Comparison of ENCODE assay signal across 2 cellular contexts in genomic region chr4:8488791-8489369, GRCh38.
TF ChIP-seq lines count a peak whose summit lies in the region.

No MANE protein-coding gene starts in this region.

TF ChIP-seq in HEK293, 187 proteins besides CTCF, POLR2A, EP300 and RAD21:
- TF ChIP-seq ZNF335 (tag by site-specific recombination; conservative IDR thresholded peaks at IDR 0.05) (no peak), ZFHX2 (tag by site-specific recombination; conservative IDR thresholded peaks at IDR 0.05) (peak; percentile 77), EGR2 (tag by site-specific recombination; IDR thresholded peaks at IDR 0.05; ENCODE audit: low read depth) (peak; percentile 79)

TF ChIP-seq in K562, 482 proteins besides CTCF, POLR2A, EP300 and RAD21:
- TF ChIP-seq, protein P1, sequence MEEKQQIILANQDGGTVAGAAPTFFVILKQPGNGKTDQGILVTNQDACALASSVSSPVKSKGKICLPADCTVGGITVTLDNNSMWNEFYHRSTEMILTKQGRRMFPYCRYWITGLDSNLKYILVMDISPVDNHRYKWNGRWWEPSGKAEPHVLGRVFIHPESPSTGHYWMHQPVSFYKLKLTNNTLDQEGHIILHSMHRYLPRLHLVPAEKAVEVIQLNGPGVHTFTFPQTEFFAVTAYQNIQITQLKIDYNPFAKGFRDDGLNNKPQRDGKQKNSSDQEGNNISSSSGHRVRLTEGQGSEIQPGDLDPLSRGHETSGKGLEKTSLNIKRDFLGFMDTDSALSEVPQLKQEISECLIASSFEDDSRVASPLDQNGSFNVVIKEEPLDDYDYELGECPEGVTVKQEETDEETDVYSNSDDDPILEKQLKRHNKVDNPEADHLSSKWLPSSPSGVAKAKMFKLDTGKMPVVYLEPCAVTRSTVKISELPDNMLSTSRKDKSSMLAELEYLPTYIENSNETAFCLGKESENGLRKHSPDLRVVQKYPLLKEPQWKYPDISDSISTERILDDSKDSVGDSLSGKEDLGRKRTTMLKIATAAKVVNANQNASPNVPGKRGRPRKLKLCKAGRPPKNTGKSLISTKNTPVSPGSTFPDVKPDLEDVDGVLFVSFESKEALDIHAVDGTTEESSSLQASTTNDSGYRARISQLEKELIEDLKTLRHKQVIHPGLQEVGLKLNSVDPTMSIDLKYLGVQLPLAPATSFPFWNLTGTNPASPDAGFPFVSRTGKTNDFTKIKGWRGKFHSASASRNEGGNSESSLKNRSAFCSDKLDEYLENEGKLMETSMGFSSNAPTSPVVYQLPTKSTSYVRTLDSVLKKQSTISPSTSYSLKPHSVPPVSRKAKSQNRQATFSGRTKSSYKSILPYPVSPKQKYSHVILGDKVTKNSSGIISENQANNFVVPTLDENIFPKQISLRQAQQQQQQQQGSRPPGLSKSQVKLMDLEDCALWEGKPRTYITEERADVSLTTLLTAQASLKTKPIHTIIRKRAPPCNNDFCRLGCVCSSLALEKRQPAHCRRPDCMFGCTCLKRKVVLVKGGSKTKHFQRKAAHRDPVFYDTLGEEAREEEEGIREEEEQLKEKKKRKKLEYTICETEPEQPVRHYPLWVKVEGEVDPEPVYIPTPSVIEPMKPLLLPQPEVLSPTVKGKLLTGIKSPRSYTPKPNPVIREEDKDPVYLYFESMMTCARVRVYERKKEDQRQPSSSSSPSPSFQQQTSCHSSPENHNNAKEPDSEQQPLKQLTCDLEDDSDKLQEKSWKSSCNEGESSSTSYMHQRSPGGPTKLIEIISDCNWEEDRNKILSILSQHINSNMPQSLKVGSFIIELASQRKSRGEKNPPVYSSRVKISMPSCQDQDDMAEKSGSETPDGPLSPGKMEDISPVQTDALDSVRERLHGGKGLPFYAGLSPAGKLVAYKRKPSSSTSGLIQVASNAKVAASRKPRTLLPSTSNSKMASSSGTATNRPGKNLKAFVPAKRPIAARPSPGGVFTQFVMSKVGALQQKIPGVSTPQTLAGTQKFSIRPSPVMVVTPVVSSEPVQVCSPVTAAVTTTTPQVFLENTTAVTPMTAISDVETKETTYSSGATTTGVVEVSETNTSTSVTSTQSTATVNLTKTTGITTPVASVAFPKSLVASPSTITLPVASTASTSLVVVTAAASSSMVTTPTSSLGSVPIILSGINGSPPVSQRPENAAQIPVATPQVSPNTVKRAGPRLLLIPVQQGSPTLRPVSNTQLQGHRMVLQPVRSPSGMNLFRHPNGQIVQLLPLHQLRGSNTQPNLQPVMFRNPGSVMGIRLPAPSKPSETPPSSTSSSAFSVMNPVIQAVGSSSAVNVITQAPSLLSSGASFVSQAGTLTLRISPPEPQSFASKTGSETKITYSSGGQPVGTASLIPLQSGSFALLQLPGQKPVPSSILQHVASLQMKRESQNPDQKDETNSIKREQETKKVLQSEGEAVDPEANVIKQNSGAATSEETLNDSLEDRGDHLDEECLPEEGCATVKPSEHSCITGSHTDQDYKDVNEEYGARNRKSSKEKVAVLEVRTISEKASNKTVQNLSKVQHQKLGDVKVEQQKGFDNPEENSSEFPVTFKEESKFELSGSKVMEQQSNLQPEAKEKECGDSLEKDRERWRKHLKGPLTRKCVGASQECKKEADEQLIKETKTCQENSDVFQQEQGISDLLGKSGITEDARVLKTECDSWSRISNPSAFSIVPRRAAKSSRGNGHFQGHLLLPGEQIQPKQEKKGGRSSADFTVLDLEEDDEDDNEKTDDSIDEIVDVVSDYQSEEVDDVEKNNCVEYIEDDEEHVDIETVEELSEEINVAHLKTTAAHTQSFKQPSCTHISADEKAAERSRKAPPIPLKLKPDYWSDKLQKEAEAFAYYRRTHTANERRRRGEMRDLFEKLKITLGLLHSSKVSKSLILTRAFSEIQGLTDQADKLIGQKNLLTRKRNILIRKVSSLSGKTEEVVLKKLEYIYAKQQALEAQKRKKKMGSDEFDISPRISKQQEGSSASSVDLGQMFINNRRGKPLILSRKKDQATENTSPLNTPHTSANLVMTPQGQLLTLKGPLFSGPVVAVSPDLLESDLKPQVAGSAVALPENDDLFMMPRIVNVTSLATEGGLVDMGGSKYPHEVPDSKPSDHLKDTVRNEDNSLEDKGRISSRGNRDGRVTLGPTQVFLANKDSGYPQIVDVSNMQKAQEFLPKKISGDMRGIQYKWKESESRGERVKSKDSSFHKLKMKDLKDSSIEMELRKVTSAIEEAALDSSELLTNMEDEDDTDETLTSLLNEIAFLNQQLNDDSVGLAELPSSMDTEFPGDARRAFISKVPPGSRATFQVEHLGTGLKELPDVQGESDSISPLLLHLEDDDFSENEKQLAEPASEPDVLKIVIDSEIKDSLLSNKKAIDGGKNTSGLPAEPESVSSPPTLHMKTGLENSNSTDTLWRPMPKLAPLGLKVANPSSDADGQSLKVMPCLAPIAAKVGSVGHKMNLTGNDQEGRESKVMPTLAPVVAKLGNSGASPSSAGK (IDR thresholded peaks at IDR 0.05), result peak; percentile 34; the same call in 1 of the 2 replicates
- TF ChIP-seq ZFP36 (IDR thresholded peaks at IDR 0.05; ENCODE audit: low read depth, low read length, partially characterized antibody), result peak; percentile 36
- 0 out of 2 replicates have a peak, but pooled peaks have one; percentile 15 for TF ChIP-seq CTBP1 (IDR thresholded peaks at IDR 0.05; ENCODE audit: borderline replicate concordance)
- peak; percentile 44; the same call in 1 of the 2 replicates for TF ChIP-seq RFX1 (IDR thresholded peaks at IDR 0.05)
- TF ChIP-seq ZC3H4 (CRISPR knock-in tag; IDR thresholded peaks at IDR 0.05; ENCODE audit: borderline replicate concordance), result no peak
- no peak for TF ChIP-seq FOXP4 (CRISPR knock-in tag; IDR thresholded peaks at IDR 0.05; ENCODE audit: borderline replicate concordance)
